ENCODE assay signal across 8 cellular contexts in the genomic region with DNA sequence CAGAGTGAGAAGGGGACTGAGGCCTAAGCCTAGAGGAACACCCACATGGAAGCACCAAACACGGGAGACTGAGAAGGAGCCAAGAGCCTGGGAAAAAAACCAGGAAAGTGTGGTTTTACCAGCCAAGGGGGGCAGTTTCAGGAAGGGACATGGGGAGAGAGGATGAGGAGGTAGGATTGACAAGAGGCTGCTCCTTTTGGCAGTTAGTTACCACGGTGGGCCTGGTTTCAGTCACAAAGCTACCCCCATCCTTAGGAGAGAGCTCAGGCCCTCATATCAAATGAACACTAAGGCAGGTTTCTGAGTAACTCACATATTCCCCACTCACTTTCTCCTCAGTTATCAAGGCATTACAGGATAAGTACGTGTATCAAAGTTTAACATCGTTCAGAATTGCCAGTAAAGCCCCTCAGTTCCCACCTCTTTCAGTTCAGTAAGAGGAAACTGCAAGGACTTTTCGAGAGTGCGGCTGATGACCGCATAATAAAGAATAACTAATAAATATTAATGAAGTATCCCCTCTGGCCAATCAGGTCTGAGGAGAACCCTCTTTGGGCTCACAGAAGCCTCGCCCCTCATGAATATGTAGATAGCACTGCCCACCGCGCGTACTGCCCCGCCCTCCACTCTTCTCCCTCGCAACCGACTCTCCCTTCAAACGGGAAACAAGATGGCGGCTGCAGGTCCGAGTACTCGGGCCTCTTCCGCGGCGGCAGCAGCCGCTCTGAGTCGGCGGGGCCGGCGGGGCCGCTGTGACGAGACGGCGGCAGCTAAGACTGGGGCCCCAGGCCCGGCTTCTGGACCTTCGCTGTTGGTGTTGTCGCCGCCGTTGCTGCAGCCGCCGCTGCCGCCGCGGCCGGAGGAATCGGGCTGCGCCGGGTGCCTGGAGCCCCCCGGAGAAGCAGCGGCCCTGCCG. TPM values are rescaled to one million over a fixed set of nuclear protein-coding genes. Genes with fewer than 3 reads are reported as not detected.
DNase-seq lines count a peak whose midpoint lies in the region; ATAC-seq and TF ChIP-seq lines count a peak whose summit lies in the region.

RNF169 (plus strand) TSS at position 639 of the 916 bp plus-strand sequence; CDS start at position 671, 32 bp downstream.

- peak within 1 kb of the TSS; percentile 95 for H3K4me3 Mint-ChIP-seq in activated naive CD8-positive, alpha-beta T cell
- H3K4me3 Mint-ChIP-seq in glutamatergic neuron (ENCODE audit: unreplicated experiment) (peak within 1 kb of the TSS; percentile 92), osteocyte (ENCODE audit: unreplicated experiment) (peak within 1 kb of the TSS; percentile 91)

- CTCF ChIA-PET in GM10248 (lab: Yijun Ruan, JAX): interaction anchor here (0.6 to 5.1 kb wide), 6 partner anchors 10 to 47 kb away, joined by 3 to 28 read pairs (median 4); no protein-coding TSS in a partner anchor

- no peaks in the 10 kb centered on the region for H3K9me3 Mint-ChIP-seq in activated naive CD8-positive, alpha-beta T cell (ENCODE audit: low read depth)
- peaks cover 2% of the 10 kb centered on the region for H3K9me3 Mint-ChIP-seq in glutamatergic neuron (ENCODE audit: unreplicated experiment)
- no peaks in the 10 kb centered on the region for H3K9me3 Mint-ChIP-seq in osteocyte (ENCODE audit: unreplicated experiment)

- TF ChIP-seq CTCF in GM10248 (IDR thresholded peaks at IDR 0.05; ENCODE audit: control extremely low read depth, extremely low read depth, low read depth, missing control alignments): no peak
- no peak for TF ChIP-seq CTCF in glutamatergic neuron (IDR thresholded peaks at IDR 0.05; ENCODE audit: partially characterized antibody, unreplicated experiment)
- TF ChIP-seq CTCF in osteocyte (IDR thresholded peaks at IDR 0.05): no peak

- DNase-seq in GM10248 (ENCODE audit: extremely low spot score) (peak; percentile 98), NCI-H1105 (lab: John Stamatoyannopoulos, UW) (peak; percentile 97), SKM-1 treated with dmso at 0.1 percent for 144 hours (lab: John Stamatoyannopoulos, UW; ENCODE audit: unreplicated experiment) (peak; percentile 94), glutamatergic neuron (peak; percentile 91), osteocyte (ENCODE audit: extremely low spot score, unreplicated experiment) (peak; percentile 97)

- ATAC-seq in HG02623 (IDR thresholded peaks at IDR 0.05; ENCODE audit: unreplicated experiment): peak; percentile 95

- peaks cover 41% of the 10 kb centered on the region for H3K4me1 Mint-ChIP-seq in activated naive CD8-positive, alpha-beta T cell (ENCODE audit: low read depth)
- H3K4me1 Mint-ChIP-seq in glutamatergic neuron (ENCODE audit: low read depth, unreplicated experiment) (peaks cover 9% of the 10 kb centered on the region), osteocyte (ENCODE audit: unreplicated experiment) (peaks cover 26% of the 10 kb centered on the region)

- POLR2A ChIA-PET in GM10248 (lab: Yijun Ruan, JAX): interaction anchor here (0.6 kb wide), 1 partner anchor 31 kb away, joined by 5 read pairs; no protein-coding TSS in a partner anchor

- H3K27ac ChIP-seq in thymus (ENCODE audit: low read depth): peak within 1 kb of the TSS; percentile 83

- no peaks in the 10 kb centered on the region for H3K27me3 Mint-ChIP-seq in activated naive CD8-positive, alpha-beta T cell
- H3K27me3 Mint-ChIP-seq in glutamatergic neuron (ENCODE audit: unreplicated experiment) (peaks cover 6% of the 10 kb centered on the region), osteocyte (ENCODE audit: unreplicated experiment) (no peaks in the 10 kb centered on the region)

- no peaks in the 10 kb centered on the region for H3K9me3 ChIP-seq in thymus (ENCODE audit: control insufficient read depth)

- H3K36me3 Mint-ChIP-seq in activated naive CD8-positive, alpha-beta T cell: peaks cover 3% of the 10 kb centered on the region
- no peaks in the 10 kb centered on the region for H3K36me3 Mint-ChIP-seq in glutamatergic neuron (ENCODE audit: unreplicated experiment)
- no peaks in the 10 kb centered on the region for H3K36me3 Mint-ChIP-seq in osteocyte (ENCODE audit: unreplicated experiment)

- WGBS in thymus: 2% methylated on average over 47 of the region's 47 CpGs

- no peaks in the 10 kb centered on the region for H3K36me3 ChIP-seq in thymus (ENCODE audit: control insufficient read depth, insufficient read depth)

- peaks cover 10% of the 10 kb centered on the region for H3K4me1 ChIP-seq in thymus (ENCODE audit: control insufficient read depth, insufficient read depth, low read length)

- H3K27me3 ChIP-seq in thymus (ENCODE audit: control insufficient read depth, insufficient read depth): no peaks in the 10 kb centered on the region

- peak within 1 kb of the TSS; percentile 94 for H3K4me3 ChIP-seq in thymus (ENCODE audit: low read length)

- peak within 1 kb of the TSS; percentile 90 for H3K27ac Mint-ChIP-seq in activated naive CD8-positive, alpha-beta T cell
- H3K27ac Mint-ChIP-seq in glutamatergic neuron (ENCODE audit: unreplicated experiment): peak within 1 kb of the TSS; percentile 77
- peak within 1 kb of the TSS; percentile 80 for H3K27ac Mint-ChIP-seq in osteocyte (ENCODE audit: unreplicated experiment)

RNA-seq across cellular contexts. Expression of gene RNF169, which starts in this region (rescaled TPM):
- total RNA-seq in glutamatergic neuron (ENCODE audit: unreplicated experiment) (7.1 TPM), osteocyte (15.5 and 16.3 TPM in 2 replicates)
- 5.5 TPM for polyA plus RNA-seq in thymus

Comparison
In these comparisons a context has a peak if more than half of its experiments do, and no peak if none do; other contexts are left out.
1. Peak in every context shown above with its lines: DNase-seq, ATAC-seq, H3K4me3 ChIP-seq and H3K27ac ChIP-seq.